ENCODE assay signal across 10 cellular contexts in genomic region chrX:46757593-46757992, GRCh38. TPM values are rescaled to one million over a fixed set of nuclear protein-coding genes. Genes with fewer than 3 reads are reported as not detected.
DNase-seq lines count a peak whose midpoint lies in the region; ATAC-seq and TF ChIP-seq lines count a peak whose summit lies in the region.
"Had no signal": no experiment of that assay in that cellular context is flagged by ENCODE, and none has a peak within 500 bp of the region (broad histone marks: within the 10 kb centered on the region; RNA-seq: fewer than 3 reads in every experiment).

No MANE protein-coding gene starts in this region.

- peaks cover 23% of the 10 kb centered on the region for H3K79me2 ChIP-seq in fibroblast of lung (ENCODE audit: control insufficient read depth, insufficient read depth, low read length)

- DNase-seq in T-helper 1 cell, result no peak
- no peak for DNase-seq in T-helper 17 cell
- peak; percentile 23 to 52 for DNase-seq in fibroblast of lung (ENCODE audit: low read depth in 2 of 2)
- DNase-seq in stimulated activated effector memory CD8-positive, alpha-beta T cell treated with anti-CD3 and anti-CD28 coated beads, Interleukin-12 subunit alpha, Interleukin-12 subunit beta, amount 100 ng/mL, for 72 hours (ENCODE audit: low spot score in 2 of 2), result no peak
- no peak for DNase-seq in cortex of kidney (lab: John Stamatoyannopoulos, UW)
- no peak for DNase-seq in CD1c-positive myeloid dendritic cell (ENCODE audit: extremely low spot score)
- DNase-seq in DMS79 treated with DMSO at 0.1 percent for 48 hours (lab: John Stamatoyannopoulos, UW), result no peak
- DNase-seq: T-helper 9 cell had no signal

- H3K4me3 ChIP-seq in fibroblast of lung (replicated peaks in 1 of 4; ENCODE audit: control extremely low read depth in 1 of 4, insufficient read depth in 1 of 4, low read depth in 3 of 4, low read length in 4 of 4), result peak overlapping the region; percentile 51 to 66 (median 59)

- peak overlapping the region; percentile 85 for H3K27ac Mint-ChIP-seq in T-helper 1 cell treated with Interleukin-12 subunit alpha and Interleukin-12 subunit beta and Interleukin-4 antibody, amounts not matched to agents 30 μg/mL and 1 μg/mL, for 36 hours
- H3K27ac Mint-ChIP-seq in T-helper 17 cell, result no peak overlapping the region
- H3K27ac Mint-ChIP-seq in stimulated activated effector memory CD8-positive, alpha-beta T cell treated with anti-CD3 and anti-CD28 coated beads, Interleukin-12 subunit alpha, Interleukin-12 subunit beta, amount 100 ng/mL, for 72 hours, result no peak overlapping the region

- H3K27ac ChIP-seq in fibroblast of lung (ENCODE audit: insufficient read depth, low read length), result no peak overlapping the region

- H3K9me3 ChIP-seq in T-helper 17 cell (ENCODE audit: control insufficient read depth, low read length, poor library complexity, severe bottlenecking), result no peaks in the 10 kb centered on the region
- no peaks in the 10 kb centered on the region for H3K9me3 ChIP-seq in fibroblast of lung (ENCODE audit: control insufficient read depth, insufficient read depth, low read depth, low read length)

- no peaks in the 10 kb centered on the region for H3K9me3 Mint-ChIP-seq in T-helper 1 cell treated with Interleukin-12 subunit alpha and Interleukin-12 subunit beta and Interleukin-4 antibody, amounts not matched to agents 30 μg/mL and 1 μg/mL, for 36 hours
- H3K9me3 Mint-ChIP-seq in stimulated activated effector memory CD8-positive, alpha-beta T cell treated with anti-CD3 and anti-CD28 coated beads, Interleukin-12 subunit alpha, Interleukin-12 subunit beta, amount 100 ng/mL, for 72 hours, result no peaks in the 10 kb centered on the region

- no peak for ATAC-seq in T-helper 17 cell
- no peak for ATAC-seq in stimulated activated effector memory CD8-positive, alpha-beta T cell treated with anti-CD3 and anti-CD28 coated beads, Interleukin-12 subunit alpha, Interleukin-12 subunit beta, amount 100 ng/mL, for 72 hours

- no peak for TF ChIP-seq CTCF in fibroblast of lung (conservative IDR thresholded peaks at IDR 0.05 in 1 of 2, IDR thresholded peaks at IDR 0.05 in 1 of 2; ENCODE audit: low read depth in 1 of 2, low read length in 2 of 2)

- no peaks in the 10 kb centered on the region for H3K36me3 ChIP-seq in fibroblast of lung (ENCODE audit: control insufficient read depth, insufficient read depth, low read length)
- H3K36me3 ChIP-seq: right atrium auricular region had no signal

- peak overlapping the region; percentile 93 for H3K4me3 Mint-ChIP-seq in T-helper 1 cell treated with Interleukin-12 subunit alpha and Interleukin-12 subunit beta and Interleukin-4 antibody, amounts not matched to agents 30 μg/mL and 1 μg/mL, for 36 hours
- peak overlapping the region; percentile 93 for H3K4me3 Mint-ChIP-seq in T-helper 17 cell
- H3K4me3 Mint-ChIP-seq in stimulated activated effector memory CD8-positive, alpha-beta T cell treated with anti-CD3 and anti-CD28 coated beads, Interleukin-12 subunit alpha, Interleukin-12 subunit beta, amount 100 ng/mL, for 72 hours, result peak overlapping the region; percentile 90

- peak overlapping the region; percentile 30 for H2AFZ ChIP-seq in fibroblast of lung (ENCODE audit: low read length)

- H3K36me3 Mint-ChIP-seq in T-helper 1 cell treated with Interleukin-12 subunit alpha and Interleukin-12 subunit beta and Interleukin-4 antibody, amounts not matched to agents 30 μg/mL and 1 μg/mL, for 36 hours (ENCODE audit: low read depth), result no peaks in the 10 kb centered on the region
- no peaks in the 10 kb centered on the region for H3K36me3 Mint-ChIP-seq in T-helper 17 cell (ENCODE audit: low read depth)
- peaks cover 6% of the 10 kb centered on the region for H3K36me3 Mint-ChIP-seq in stimulated activated effector memory CD8-positive, alpha-beta T cell treated with anti-CD3 and anti-CD28 coated beads, Interleukin-12 subunit alpha, Interleukin-12 subunit beta, amount 100 ng/mL, for 72 hours

- peak overlapping the region; percentile 87 for H3K4me2 ChIP-seq in fibroblast of lung (ENCODE audit: extremely low read depth, insufficient read depth, low read length)

- H3K27me3 ChIP-seq in fibroblast of lung (ENCODE audit: control insufficient read depth, insufficient read depth, low read length), result no peaks in the 10 kb centered on the region
- H3K27me3 ChIP-seq: right atrium auricular region had no signal

- H3K27me3 Mint-ChIP-seq in T-helper 1 cell treated with Interleukin-12 subunit alpha and Interleukin-12 subunit beta and Interleukin-4 antibody, amounts not matched to agents 30 μg/mL and 1 μg/mL, for 36 hours (ENCODE audit: low read depth), result peaks cover 5% of the 10 kb centered on the region
- H3K27me3 Mint-ChIP-seq in T-helper 17 cell, result no peaks in the 10 kb centered on the region

- H3K4me1 ChIP-seq in fibroblast of lung (ENCODE audit: control insufficient read depth, extremely low read depth, insufficient read depth, low read length), result no peaks in the 10 kb centered on the region
- H3K4me1 ChIP-seq: right atrium auricular region had no signal

- no peak overlapping the region for H3K9ac ChIP-seq in fibroblast of lung (ENCODE audit: insufficient read depth, low read length)

- H4K20me1 ChIP-seq in fibroblast of lung (ENCODE audit: control insufficient read depth, extremely low read depth, insufficient read depth, low read length), result no peaks in the 10 kb centered on the region

- H3K4me1 Mint-ChIP-seq in T-helper 1 cell treated with Interleukin-12 subunit alpha and Interleukin-12 subunit beta and Interleukin-4 antibody, amounts not matched to agents 30 μg/mL and 1 μg/mL, for 36 hours (ENCODE audit: low read depth), result peaks cover 11% of the 10 kb centered on the region
- H3K4me1 Mint-ChIP-seq in T-helper 17 cell, result peaks cover 10% of the 10 kb centered on the region
- peaks cover 12% of the 10 kb centered on the region for H3K4me1 Mint-ChIP-seq in stimulated activated effector memory CD8-positive, alpha-beta T cell treated with anti-CD3 and anti-CD28 coated beads, Interleukin-12 subunit alpha, Interleukin-12 subunit beta, amount 100 ng/mL, for 72 hours

RNA-seq across cellular contexts. Expression of gene SLC9A7, which starts 1.3 kb away (rescaled TPM):
- 1 to 10 TPM; 1.6 to 2.8 TPM for total RNA-seq in T-helper 17 cell
- 22.6 and 47.7 TPM in 2 replicates for total RNA-seq in fibroblast of lung
- polyA plus RNA-seq in fibroblast of lung, result 13.9 and 21.4 TPM in 2 replicates
- 7.2 and 11.4 TPM in 2 replicates for polyA plus RNA-seq in fibroblast of lung (2012)
- polyA minus RNA-seq in fibroblast of lung (ENCODE audit: low replicate concordance), result 47.8 and 105 TPM in 2 replicates

Comparison
In these comparisons a context has a peak if more than half of its experiments do, and no peak if none do; other contexts are left out.
1. DNase-seq: peak in fibroblast of lung (2 of 2); none in T-helper 1 cell (0 of 5), T-helper 17 cell (0 of 3), stimulated activated effector memory CD8-positive, alpha-beta T cell treated with anti-CD3 and anti-CD28 coated beads, Interleukin-12 subunit alpha, Interleukin-12 subunit beta, amount 100 ng/mL, for 72 hours (0 of 2), cortex of kidney (single experiment), CD1c-positive myeloid dendritic cell (single experiment) and DMS79 treated with DMSO at 0.1 percent for 48 hours (single experiment).
2. Peak in every context shown above with its lines, with median percentiles within 50 percentile points of each other: H3K4me3 Mint-ChIP-seq.